ENCODE assay signal across 1 cellular context in the genomic region with DNA sequence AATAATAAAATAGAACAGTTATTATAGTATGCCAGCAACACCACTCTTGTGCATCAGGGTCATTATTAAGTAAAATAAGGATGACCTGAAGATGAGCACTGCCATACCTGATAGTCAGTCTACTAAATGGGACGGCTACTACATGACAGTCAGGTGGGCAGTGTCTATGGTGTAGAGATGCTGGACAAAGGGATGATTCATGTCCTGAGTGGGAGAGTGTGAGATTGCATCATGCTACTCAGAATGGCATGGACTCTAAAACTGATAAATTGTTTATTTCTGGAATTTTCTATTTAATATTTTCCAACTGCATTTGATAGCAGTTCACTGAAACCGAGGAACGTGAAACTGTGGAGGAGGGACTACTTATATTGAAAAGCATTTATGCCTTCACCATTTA.
TF ChIP-seq lines count a peak whose summit lies in the region.

No MANE protein-coding gene starts in this region.

TF ChIP-seq in K562, 482 proteins besides CTCF, POLR2A, EP300 and RAD21 (continued from another document and continues in another):
- TF ChIP-seq RCOR1 (IDR thresholded peaks at IDR 0.05; ENCODE audit: borderline replicate concordance in 1 of 2, low read depth in 2 of 2, low read length in 2 of 2) (peak in 1 of 2 experiments; percentile 82; a peak in 2 of 4 replicates), GABPB2 (CRISPR knock-in tag; conservative IDR thresholded peaks at IDR 0.05) (no peak), SMARCA4 (IDR thresholded peaks at IDR 0.05) (peak; percentile 66), PHTF2 (CRISPR knock-in tag; IDR thresholded peaks at IDR 0.05) (no peak), CBX8 (IDR thresholded peaks at IDR 0.05; ENCODE audit: borderline replicate concordance, extremely low read depth, low read depth, low read length, poor library complexity, severe bottlenecking) (no peak), RHOXF2B (CRISPR knock-in tag; conservative IDR thresholded peaks at IDR 0.05) (no peak), ZNF436 (CRISPR knock-in tag; IDR thresholded peaks at IDR 0.05) (no peak), HNRNPUL1 (IDR thresholded peaks at IDR 0.05; ENCODE audit: low read length) (no peak), LCOR (CRISPR knock-in tag; IDR thresholded peaks at IDR 0.05) (no peak), TCFL5 (CRISPR knock-in tag; conservative IDR thresholded peaks at IDR 0.05) (no peak), ZBTB8A (IDR thresholded peaks at IDR 0.05; ENCODE audit: partially characterized antibody) (peak; percentile 24), RBM17 (IDR thresholded peaks at IDR 0.05; ENCODE audit: borderline replicate concordance, low read depth, low read length) (no peak), ILF3 (IDR thresholded peaks at IDR 0.05; ENCODE audit: borderline replicate concordance) (no peak), NCOA2 (IDR thresholded peaks at IDR 0.05; ENCODE audit: partially characterized antibody in 2 of 2) (peak in 1 of 2 experiments; percentile 27), NR2C1 (IDR thresholded peaks at IDR 0.05) (no peak), NR2C1 (tag; IDR thresholded peaks at IDR 0.05) (no peak), ZBTB7A (IDR thresholded peaks at IDR 0.05; ENCODE audit: borderline replicate concordance, control insufficient read depth, low read depth, low read length) (no peak), NFIX (CRISPR knock-in tag; IDR thresholded peaks at IDR 0.05; ENCODE audit: low read depth) (no peak), CHCHD3 (CRISPR knock-in tag; IDR thresholded peaks at IDR 0.05) (no peak), MAZ (CRISPR knock-in tag; conservative IDR thresholded peaks at IDR 0.05 in 1 of 2, IDR thresholded peaks at IDR 0.05 in 1 of 2) (no peak), ZNF23 (CRISPR knock-in tag; IDR thresholded peaks at IDR 0.05) (no peak), PML (IDR thresholded peaks at IDR 0.05; ENCODE audit: low read length) (no peak; the same call in 1 of the 2 replicates), ZNF232 (CRISPR knock-in tag; IDR thresholded peaks at IDR 0.05) (no peak), ATF7 (IDR thresholded peaks at IDR 0.05) (peak; percentile 89), ARID1B (IDR thresholded peaks at IDR 0.05) (peak; percentile 32), SMC3 (conservative IDR thresholded peaks at IDR 0.05; ENCODE audit: insufficient read depth, low read depth, low read length) (no peak), FOXA1 (IDR thresholded peaks at IDR 0.05; ENCODE audit: borderline replicate concordance) (no peak), PCBP1 (IDR thresholded peaks at IDR 0.05; ENCODE audit: low read depth, low read length, poor library complexity, severe bottlenecking) (no peak)
- TF ChIP-seq, protein P1, sequence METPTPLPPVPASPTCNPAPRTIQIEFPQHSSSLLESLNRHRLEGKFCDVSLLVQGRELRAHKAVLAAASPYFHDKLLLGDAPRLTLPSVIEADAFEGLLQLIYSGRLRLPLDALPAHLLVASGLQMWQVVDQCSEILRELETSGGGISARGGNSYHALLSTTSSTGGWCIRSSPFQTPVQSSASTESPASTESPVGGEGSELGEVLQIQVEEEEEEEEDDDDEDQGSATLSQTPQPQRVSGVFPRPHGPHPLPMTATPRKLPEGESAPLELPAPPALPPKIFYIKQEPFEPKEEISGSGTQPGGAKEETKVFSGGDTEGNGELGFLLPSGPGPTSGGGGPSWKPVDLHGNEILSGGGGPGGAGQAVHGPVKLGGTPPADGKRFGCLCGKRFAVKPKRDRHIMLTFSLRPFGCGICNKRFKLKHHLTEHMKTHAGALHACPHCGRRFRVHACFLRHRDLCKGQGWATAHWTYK (CRISPR knock-in tag; IDR thresholded peaks at IDR 0.05): no peak
- TF ChIP-seq, protein P2, sequence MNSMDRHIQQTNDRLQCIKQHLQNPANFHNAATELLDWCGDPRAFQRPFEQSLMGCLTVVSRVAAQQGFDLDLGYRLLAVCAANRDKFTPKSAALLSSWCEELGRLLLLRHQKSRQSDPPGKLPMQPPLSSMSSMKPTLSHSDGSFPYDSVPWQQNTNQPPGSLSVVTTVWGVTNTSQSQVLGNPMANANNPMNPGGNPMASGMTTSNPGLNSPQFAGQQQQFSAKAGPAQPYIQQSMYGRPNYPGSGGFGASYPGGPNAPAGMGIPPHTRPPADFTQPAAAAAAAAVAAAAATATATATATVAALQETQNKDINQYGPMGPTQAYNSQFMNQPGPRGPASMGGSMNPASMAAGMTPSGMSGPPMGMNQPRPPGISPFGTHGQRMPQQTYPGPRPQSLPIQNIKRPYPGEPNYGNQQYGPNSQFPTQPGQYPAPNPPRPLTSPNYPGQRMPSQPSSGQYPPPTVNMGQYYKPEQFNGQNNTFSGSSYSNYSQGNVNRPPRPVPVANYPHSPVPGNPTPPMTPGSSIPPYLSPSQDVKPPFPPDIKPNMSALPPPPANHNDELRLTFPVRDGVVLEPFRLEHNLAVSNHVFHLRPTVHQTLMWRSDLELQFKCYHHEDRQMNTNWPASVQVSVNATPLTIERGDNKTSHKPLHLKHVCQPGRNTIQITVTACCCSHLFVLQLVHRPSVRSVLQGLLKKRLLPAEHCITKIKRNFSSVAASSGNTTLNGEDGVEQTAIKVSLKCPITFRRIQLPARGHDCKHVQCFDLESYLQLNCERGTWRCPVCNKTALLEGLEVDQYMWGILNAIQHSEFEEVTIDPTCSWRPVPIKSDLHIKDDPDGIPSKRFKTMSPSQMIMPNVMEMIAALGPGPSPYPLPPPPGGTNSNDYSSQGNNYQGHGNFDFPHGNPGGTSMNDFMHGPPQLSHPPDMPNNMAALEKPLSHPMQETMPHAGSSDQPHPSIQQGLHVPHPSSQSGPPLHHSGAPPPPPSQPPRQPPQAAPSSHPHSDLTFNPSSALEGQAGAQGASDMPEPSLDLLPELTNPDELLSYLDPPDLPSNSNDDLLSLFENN (IDR thresholded peaks at IDR 0.05; ENCODE audit: low read depth in 2 of 2, low read length in 2 of 2): no peak
- TF ChIP-seq, protein P3, sequence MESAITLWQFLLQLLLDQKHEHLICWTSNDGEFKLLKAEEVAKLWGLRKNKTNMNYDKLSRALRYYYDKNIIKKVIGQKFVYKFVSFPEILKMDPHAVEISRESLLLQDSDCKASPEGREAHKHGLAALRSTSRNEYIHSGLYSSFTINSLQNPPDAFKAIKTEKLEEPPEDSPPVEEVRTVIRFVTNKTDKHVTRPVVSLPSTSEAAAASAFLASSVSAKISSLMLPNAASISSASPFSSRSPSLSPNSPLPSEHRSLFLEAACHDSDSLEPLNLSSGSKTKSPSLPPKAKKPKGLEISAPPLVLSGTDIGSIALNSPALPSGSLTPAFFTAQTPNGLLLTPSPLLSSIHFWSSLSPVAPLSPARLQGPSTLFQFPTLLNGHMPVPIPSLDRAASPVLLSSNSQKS (CRISPR knock-in tag; IDR thresholded peaks at IDR 0.05): no peak
- TF ChIP-seq, protein P4, sequence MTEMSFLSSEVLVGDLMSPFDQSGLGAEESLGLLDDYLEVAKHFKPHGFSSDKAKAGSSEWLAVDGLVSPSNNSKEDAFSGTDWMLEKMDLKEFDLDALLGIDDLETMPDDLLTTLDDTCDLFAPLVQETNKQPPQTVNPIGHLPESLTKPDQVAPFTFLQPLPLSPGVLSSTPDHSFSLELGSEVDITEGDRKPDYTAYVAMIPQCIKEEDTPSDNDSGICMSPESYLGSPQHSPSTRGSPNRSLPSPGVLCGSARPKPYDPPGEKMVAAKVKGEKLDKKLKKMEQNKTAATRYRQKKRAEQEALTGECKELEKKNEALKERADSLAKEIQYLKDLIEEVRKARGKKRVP (CRISPR knock-in tag; IDR thresholded peaks at IDR 0.05): peak; percentile 95
- TF ChIP-seq, protein P5, sequence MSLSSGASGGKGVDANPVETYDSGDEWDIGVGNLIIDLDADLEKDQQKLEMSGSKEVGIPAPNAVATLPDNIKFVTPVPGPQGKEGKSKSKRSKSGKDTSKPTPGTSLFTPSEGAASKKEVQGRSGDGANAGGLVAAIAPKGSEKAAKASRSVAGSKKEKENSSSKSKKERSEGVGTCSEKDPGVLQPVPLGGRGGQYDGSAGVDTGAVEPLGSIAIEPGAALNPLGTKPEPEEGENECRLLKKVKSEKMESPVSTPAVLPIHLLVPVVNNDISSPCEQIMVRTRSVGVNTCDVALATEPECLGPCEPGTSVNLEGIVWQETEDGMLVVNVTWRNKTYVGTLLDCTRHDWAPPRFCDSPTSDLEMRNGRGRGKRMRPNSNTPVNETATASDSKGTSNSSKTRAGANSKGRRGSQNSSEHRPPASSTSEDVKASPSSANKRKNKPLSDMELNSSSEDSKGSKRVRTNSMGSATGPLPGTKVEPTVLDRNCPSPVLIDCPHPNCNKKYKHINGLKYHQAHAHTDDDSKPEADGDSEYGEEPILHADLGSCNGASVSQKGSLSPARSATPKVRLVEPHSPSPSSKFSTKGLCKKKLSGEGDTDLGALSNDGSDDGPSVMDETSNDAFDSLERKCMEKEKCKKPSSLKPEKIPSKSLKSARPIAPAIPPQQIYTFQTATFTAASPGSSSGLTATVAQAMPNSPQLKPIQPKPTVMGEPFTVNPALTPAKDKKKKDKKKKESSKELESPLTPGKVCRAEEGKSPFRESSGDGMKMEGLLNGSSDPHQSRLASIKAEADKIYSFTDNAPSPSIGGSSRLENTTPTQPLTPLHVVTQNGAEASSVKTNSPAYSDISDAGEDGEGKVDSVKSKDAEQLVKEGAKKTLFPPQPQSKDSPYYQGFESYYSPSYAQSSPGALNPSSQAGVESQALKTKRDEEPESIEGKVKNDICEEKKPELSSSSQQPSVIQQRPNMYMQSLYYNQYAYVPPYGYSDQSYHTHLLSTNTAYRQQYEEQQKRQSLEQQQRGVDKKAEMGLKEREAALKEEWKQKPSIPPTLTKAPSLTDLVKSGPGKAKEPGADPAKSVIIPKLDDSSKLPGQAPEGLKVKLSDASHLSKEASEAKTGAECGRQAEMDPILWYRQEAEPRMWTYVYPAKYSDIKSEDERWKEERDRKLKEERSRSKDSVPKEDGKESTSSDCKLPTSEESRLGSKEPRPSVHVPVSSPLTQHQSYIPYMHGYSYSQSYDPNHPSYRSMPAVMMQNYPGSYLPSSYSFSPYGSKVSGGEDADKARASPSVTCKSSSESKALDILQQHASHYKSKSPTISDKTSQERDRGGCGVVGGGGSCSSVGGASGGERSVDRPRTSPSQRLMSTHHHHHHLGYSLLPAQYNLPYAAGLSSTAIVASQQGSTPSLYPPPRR (CRISPR knock-in tag; IDR thresholded peaks at IDR 0.05; ENCODE audit: borderline replicate concordance): no peak
- TF ChIP-seq, protein P6, sequence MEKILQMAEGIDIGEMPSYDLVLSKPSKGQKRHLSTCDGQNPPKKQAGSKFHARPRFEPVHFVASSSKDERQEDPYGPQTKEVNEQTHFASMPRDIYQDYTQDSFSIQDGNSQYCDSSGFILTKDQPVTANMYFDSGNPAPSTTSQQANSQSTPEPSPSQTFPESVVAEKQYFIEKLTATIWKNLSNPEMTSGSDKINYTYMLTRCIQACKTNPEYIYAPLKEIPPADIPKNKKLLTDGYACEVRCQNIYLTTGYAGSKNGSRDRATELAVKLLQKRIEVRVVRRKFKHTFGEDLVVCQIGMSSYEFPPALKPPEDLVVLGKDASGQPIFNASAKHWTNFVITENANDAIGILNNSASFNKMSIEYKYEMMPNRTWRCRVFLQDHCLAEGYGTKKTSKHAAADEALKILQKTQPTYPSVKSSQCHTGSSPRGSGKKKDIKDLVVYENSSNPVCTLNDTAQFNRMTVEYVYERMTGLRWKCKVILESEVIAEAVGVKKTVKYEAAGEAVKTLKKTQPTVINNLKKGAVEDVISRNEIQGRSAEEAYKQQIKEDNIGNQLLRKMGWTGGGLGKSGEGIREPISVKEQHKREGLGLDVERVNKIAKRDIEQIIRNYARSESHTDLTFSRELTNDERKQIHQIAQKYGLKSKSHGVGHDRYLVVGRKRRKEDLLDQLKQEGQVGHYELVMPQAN (IDR thresholded peaks at IDR 0.05; ENCODE audit: borderline replicate concordance): no peak
- TF ChIP-seq, protein P7, sequence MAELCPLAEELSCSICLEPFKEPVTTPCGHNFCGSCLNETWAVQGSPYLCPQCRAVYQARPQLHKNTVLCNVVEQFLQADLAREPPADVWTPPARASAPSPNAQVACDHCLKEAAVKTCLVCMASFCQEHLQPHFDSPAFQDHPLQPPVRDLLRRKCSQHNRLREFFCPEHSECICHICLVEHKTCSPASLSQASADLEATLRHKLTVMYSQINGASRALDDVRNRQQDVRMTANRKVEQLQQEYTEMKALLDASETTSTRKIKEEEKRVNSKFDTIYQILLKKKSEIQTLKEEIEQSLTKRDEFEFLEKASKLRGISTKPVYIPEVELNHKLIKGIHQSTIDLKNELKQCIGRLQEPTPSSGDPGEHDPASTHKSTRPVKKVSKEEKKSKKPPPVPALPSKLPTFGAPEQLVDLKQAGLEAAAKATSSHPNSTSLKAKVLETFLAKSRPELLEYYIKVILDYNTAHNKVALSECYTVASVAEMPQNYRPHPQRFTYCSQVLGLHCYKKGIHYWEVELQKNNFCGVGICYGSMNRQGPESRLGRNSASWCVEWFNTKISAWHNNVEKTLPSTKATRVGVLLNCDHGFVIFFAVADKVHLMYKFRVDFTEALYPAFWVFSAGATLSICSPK (IDR thresholded peaks at IDR 0.05; ENCODE audit: borderline replicate concordance): no peak
- TF ChIP-seq, protein P8, sequence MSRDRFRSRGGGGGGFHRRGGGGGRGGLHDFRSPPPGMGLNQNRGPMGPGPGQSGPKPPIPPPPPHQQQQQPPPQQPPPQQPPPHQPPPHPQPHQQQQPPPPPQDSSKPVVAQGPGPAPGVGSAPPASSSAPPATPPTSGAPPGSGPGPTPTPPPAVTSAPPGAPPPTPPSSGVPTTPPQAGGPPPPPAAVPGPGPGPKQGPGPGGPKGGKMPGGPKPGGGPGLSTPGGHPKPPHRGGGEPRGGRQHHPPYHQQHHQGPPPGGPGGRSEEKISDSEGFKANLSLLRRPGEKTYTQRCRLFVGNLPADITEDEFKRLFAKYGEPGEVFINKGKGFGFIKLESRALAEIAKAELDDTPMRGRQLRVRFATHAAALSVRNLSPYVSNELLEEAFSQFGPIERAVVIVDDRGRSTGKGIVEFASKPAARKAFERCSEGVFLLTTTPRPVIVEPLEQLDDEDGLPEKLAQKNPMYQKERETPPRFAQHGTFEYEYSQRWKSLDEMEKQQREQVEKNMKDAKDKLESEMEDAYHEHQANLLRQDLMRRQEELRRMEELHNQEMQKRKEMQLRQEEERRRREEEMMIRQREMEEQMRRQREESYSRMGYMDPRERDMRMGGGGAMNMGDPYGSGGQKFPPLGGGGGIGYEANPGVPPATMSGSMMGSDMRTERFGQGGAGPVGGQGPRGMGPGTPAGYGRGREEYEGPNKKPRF (IDR thresholded peaks at IDR 0.05; ENCODE audit: low read depth, low read length): no peak
- TF ChIP-seq, protein P9, sequence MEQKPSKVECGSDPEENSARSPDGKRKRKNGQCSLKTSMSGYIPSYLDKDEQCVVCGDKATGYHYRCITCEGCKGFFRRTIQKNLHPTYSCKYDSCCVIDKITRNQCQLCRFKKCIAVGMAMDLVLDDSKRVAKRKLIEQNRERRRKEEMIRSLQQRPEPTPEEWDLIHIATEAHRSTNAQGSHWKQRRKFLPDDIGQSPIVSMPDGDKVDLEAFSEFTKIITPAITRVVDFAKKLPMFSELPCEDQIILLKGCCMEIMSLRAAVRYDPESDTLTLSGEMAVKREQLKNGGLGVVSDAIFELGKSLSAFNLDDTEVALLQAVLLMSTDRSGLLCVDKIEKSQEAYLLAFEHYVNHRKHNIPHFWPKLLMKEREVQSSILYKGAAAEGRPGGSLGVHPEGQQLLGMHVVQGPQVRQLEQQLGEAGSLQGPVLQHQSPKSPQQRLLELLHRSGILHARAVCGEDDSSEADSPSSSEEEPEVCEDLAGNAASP (IDR thresholded peaks at IDR 0.05): no peak
- TF ChIP-seq, protein P10, sequence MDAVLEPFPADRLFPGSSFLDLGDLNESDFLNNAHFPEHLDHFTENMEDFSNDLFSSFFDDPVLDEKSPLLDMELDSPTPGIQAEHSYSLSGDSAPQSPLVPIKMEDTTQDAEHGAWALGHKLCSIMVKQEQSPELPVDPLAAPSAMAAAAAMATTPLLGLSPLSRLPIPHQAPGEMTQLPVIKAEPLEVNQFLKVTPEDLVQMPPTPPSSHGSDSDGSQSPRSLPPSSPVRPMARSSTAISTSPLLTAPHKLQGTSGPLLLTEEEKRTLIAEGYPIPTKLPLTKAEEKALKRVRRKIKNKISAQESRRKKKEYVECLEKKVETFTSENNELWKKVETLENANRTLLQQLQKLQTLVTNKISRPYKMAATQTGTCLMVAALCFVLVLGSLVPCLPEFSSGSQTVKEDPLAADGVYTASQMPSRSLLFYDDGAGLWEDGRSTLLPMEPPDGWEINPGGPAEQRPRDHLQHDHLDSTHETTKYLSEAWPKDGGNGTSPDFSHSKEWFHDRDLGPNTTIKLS (IDR thresholded peaks at IDR 0.05; ENCODE audit: borderline replicate concordance, low read depth): no peak
